10 cellular contexts compared by ENCODE assay signal in genomic region chr1:109274533-109275476, GRCh38. TPM values are rescaled to one million over a fixed set of nuclear protein-coding genes. Genes with fewer than 3 reads are reported as not detected.
DNase-seq lines count a peak whose midpoint lies in the region; ATAC-seq and TF ChIP-seq lines count a peak whose summit lies in the region.
"Had no signal": no experiment of that assay in that cellular context is flagged by ENCODE, and none has a peak within 500 bp of the region (broad histone marks: within the 10 kb centered on the region; RNA-seq: fewer than 3 reads in every experiment).

No MANE protein-coding gene starts in this region.

- 0 out of 2 replicates have a peak overlapping the region, but pooled peaks have one; percentile 25 for H3K23ac ChIP-seq in IMR-90 (ENCODE audit: low read depth, low read length)

- H2BK20ac ChIP-seq in IMR-90 (ENCODE audit: low read depth, low read length), result peak overlapping the region; percentile 76

- H3K27ac ChIP-seq in 22Rv1 (peak overlapping the region; percentile 46), IMR-90 (ENCODE audit: insufficient read depth, low read length) (peak overlapping the region; percentile 12; the same call in 1 of the 2 replicates)

- TF ChIP-seq CTCF in 22Rv1 (IDR thresholded peaks at IDR 0.05) (no peak), IMR-90 (conservative IDR thresholded peaks at IDR 0.05; ENCODE audit: low read depth, low read length) (no peak), astrocyte of the spinal cord (IDR thresholded peaks at IDR 0.05; ENCODE audit: low read depth, low read length) (no peak)

- ATAC-seq in IMR-90 (ENCODE audit: low read depth) (peak; percentile 69), left lobe of liver (peak; percentile 72)

- dilution Hi-C loops in IMR-90 (cut with HindIII; ENCODE audit: low sequenced_read_pairs, unreplicated experiment), result no loop called here

- H3K4me3 ChIP-seq in IMR-90 (ENCODE audit: insufficient read depth, low read depth, low read length) (no peak overlapping the region), astrocyte of the spinal cord (ENCODE audit: low read depth, low read length) (no peak overlapping the region)

- intact Hi-C loops in IMR-90 (cut with micrococcal nuclease), result no loop called here

- H2BK5ac ChIP-seq in IMR-90 (ENCODE audit: low read depth, low read length, poor library complexity, severe bottlenecking), result peak overlapping the region; percentile 52

- CTCF ChIA-PET in IMR-90 (lab: Yijun Ruan, JAX), result no interaction called here

- no peaks in the 10 kb centered on the region for H4K20me1 ChIP-seq in IMR-90 (ENCODE audit: insufficient read depth, low read length)

- H2BK15ac ChIP-seq in IMR-90 (ENCODE audit: low read depth, low read length), result peak overlapping the region; percentile 64; the same call in 1 of the 3 replicates

- no peak overlapping the region for H3K9ac ChIP-seq in IMR-90 (ENCODE audit: low read depth, low read length)

- peaks cover under 1% of the 10 kb centered on the region for H3K36me3 ChIP-seq in IMR-90 (ENCODE audit: control insufficient read depth, insufficient read depth, low read length)

- in situ Hi-C loops in IMR-90 (cut with MboI; ENCODE audit: low sequenced_read_pairs), result loop anchor here (5.0 kb wide), 1 partner anchor 122 kb away; the partner anchor contains the start of gene SORT1
- in situ Hi-C loops in astrocyte of the spinal cord (cut with HindIII; ENCODE audit: low sequenced_read_pairs), result no loop called here

- no peak for TF ChIP-seq RAD21 in IMR-90 (IDR thresholded peaks at IDR 0.05; ENCODE audit: low read length)

- DNase-seq in IMR-90 (peak; percentile 75), astrocyte of the spinal cord (ENCODE audit: low read depth, low spot score) (peak; percentile 34), left lobe of liver (ENCODE audit: low spot score) (peak; percentile 79), SW 1271 (lab: John Stamatoyannopoulos, UW) (no peak), NCI-H1436 treated with DMSO at 0.1 percent for 48 hours (lab: John Stamatoyannopoulos, UW) (no peak), T-helper 2 cell (no peak)
- DNase-seq in activated naive CD4-positive, alpha-beta T cell treated with anti-CD3 and anti-CD28 coated beads, Interleukin-2, amount 50 U/mL, for 16 hours, result no peak
- DNase-seq: DND-41 had no signal

- POLR2A ChIA-PET in IMR-90 (lab: Charles Lee; ENCODE audit: unreplicated experiment), result no interaction called here

- no peak overlapping the region; the same call in 1 of the 2 replicates for H4K5ac ChIP-seq in IMR-90 (ENCODE audit: low read depth, low read length)

- peaks cover 0 to 21% of the 10 kb centered on the region in 2 experiments for H3K79me1 ChIP-seq in IMR-90 (ENCODE audit: low read depth in 1 of 2, low read length in 2 of 2)

- peak overlapping the region; percentile 62 for H3K4ac ChIP-seq in IMR-90 (ENCODE audit: low read depth, low read length)

- H4K8ac ChIP-seq in IMR-90 (ENCODE audit: low read depth in 2 of 2, low read length in 2 of 2), result peak overlapping the region in 1 of 2 experiments; percentile 62; a peak in 2 of 4 replicates

- H2BK120ac ChIP-seq in IMR-90 (ENCODE audit: low read depth, low read length), result peak overlapping the region; percentile 73

- H3K4me1 ChIP-seq in IMR-90 (ENCODE audit: control insufficient read depth, insufficient read depth, low read length), result peaks cover 14% of the 10 kb centered on the region

- no peak overlapping the region for H3K56ac ChIP-seq in IMR-90 (ENCODE audit: extremely low read depth, insufficient read depth, low read length)

- H3K9me3 ChIP-seq in IMR-90 (ENCODE audit: control insufficient read depth, insufficient read depth, low read length), result no peaks in the 10 kb centered on the region

- H3K18ac ChIP-seq in IMR-90 (ENCODE audit: low read depth, low read length), result peak overlapping the region; percentile 22; the same call in 1 of the 2 replicates

- 48% methylated on average over 8 of the region's 24 CpGs; no CpG with 5 or more reads in 1 of the 2 experiments for WGBS in IMR-90 (ENCODE audit: extremely low coverage in 2 of 2, insufficient read length in 1 of 2), 2 experiments

- H2AFZ ChIP-seq in IMR-90 (replicated peaks; ENCODE audit: low read length, poor library complexity), result peak overlapping the region; percentile 75

- peak overlapping the region; percentile 63 for H4K91ac ChIP-seq in IMR-90 (ENCODE audit: insufficient read depth, low read depth, low read length)

- H3K14ac ChIP-seq in IMR-90 (replicated peaks; ENCODE audit: low read depth, low read length), result 0 out of 2 replicates have a peak overlapping the region, but pooled peaks have one; percentile 45

- H3K4me2 ChIP-seq in IMR-90 (ENCODE audit: low read depth, low read length), result peak overlapping the region; percentile 20

- H2AK9ac ChIP-seq in IMR-90 (replicated peaks; ENCODE audit: low read depth, low read length, poor library complexity), result peak overlapping the region; percentile 87

- H2AK5ac ChIP-seq in IMR-90 (ENCODE audit: low read depth, low read length), result peak overlapping the region; percentile 91

- TF ChIP-seq POLR2A in IMR-90 (IDR thresholded peaks at IDR 0.05; ENCODE audit: low read depth, low read length), result no peak

- BruUV-seq in IMR-90 (replicated peaks; lab: Mats Ljungman, UMichigan), result no TSS peak

- no peaks in the 10 kb centered on the region for H3K27me3 ChIP-seq in IMR-90 (ENCODE audit: control insufficient read depth, insufficient read depth, low read length)

- peaks cover 5% of the 10 kb centered on the region; the same call in 1 of the 2 replicates for H3K9me1 ChIP-seq in IMR-90 (ENCODE audit: insufficient read depth, low read length)

TF ChIP-seq in IMR-90, 13 proteins besides CTCF, POLR2A, EP300 and RAD21:
- TF ChIP-seq USF2 (IDR thresholded peaks at IDR 0.05; ENCODE audit: low read depth, low read length), result peak; percentile 22; the same call in 1 of the 2 replicates
- TF ChIP-seq MAFK (IDR thresholded peaks at IDR 0.05; ENCODE audit: low read depth, low read length), result no peak
- no peak for TF ChIP-seq CHD1 (IDR thresholded peaks at IDR 0.05; ENCODE audit: low read depth, low read length)
- no peak for TF ChIP-seq SMC3 (IDR thresholded peaks at IDR 0.05; ENCODE audit: low read depth, low read length)
- peak; percentile 32; the same call in 1 of the 2 replicates for TF ChIP-seq MXI1 (IDR thresholded peaks at IDR 0.05; ENCODE audit: borderline replicate concordance, low read depth, low read length)
- peak; percentile 27; the same call in 1 of the 2 replicates for TF ChIP-seq MAZ (IDR thresholded peaks at IDR 0.05; ENCODE audit: borderline replicate concordance, low read depth, low read length)
- no peak for TF ChIP-seq FOS (IDR thresholded peaks at IDR 0.05; ENCODE audit: low read depth, low read length)
- TF ChIP-seq CEBPB (IDR thresholded peaks at IDR 0.05; ENCODE audit: low read depth, low read length), result peak; percentile 95
- no peak for TF ChIP-seq NFE2L2 (IDR thresholded peaks at IDR 0.05; ENCODE audit: low read depth, low read length)
- TF ChIP-seq BHLHE40 (IDR thresholded peaks at IDR 0.05; ENCODE audit: low read depth, low read length), result peak; percentile 56
- TF ChIP-seq RCOR1 (IDR thresholded peaks at IDR 0.05; ENCODE audit: insufficient replicate concordance, low read length), result peak; percentile 56
- TF ChIP-seq RFX5 (IDR thresholded peaks at IDR 0.05; ENCODE audit: low read depth, low read length), result no peak
- TF ChIP-seq ELK1 (IDR thresholded peaks at IDR 0.05; ENCODE audit: borderline replicate concordance, low read depth, low read length), result no peak

RNA-seq across cellular contexts. Expression of gene PSRC1, which starts 8.1 kb away (rescaled TPM):
- total RNA-seq in IMR-90 (2012; rRNA removed) (34.6 and 36.4 TPM in 2 replicates), left lobe of liver (0.63 TPM)
- 40.3 and 42.1 TPM in 2 replicates for polyA plus RNA-seq in IMR-90 (2012; rRNA removed)
- polyA plus RNA-seq in IMR-90 (2012; cell fraction: cytosol; rRNA removed), result 20.2 and 35.7 TPM in 2 replicates
- 123 and 134 TPM in 2 replicates for polyA plus RNA-seq in IMR-90 (2012; cell fraction: nucleus; rRNA removed; ENCODE audit: low replicate concordance)

RNA-seq across cellular contexts. Expression of gene CELSR2, which starts 25.5 kb away (rescaled TPM):
- total RNA-seq in IMR-90 (2012; rRNA removed) (1.1 and 1.3 TPM in 2 replicates), left lobe of liver (3.9 TPM)
- polyA plus RNA-seq in IMR-90 (2012; rRNA removed), result 5.0 and 5.3 TPM in 2 replicates
- polyA plus RNA-seq in IMR-90 (2012; cell fraction: cytosol; rRNA removed), result 2.5 and 5.4 TPM in 2 replicates
- 10.8 and 19.0 TPM in 2 replicates for polyA plus RNA-seq in IMR-90 (2012; cell fraction: nucleus; rRNA removed; ENCODE audit: low replicate concordance)

RNA-seq across cellular contexts. Expression of gene MYBPHL, which starts 32.0 kb away (rescaled TPM):
- not detected in 2 replicates for total RNA-seq in IMR-90 (2012; rRNA removed)
- 0.07 TPM in 1 of 2 replicates, not detected in the other for polyA plus RNA-seq in IMR-90 (2012; rRNA removed)
- 0.02 TPM in 1 of 2 replicates, not detected in the other for polyA plus RNA-seq in IMR-90 (2012; cell fraction: cytosol; rRNA removed)
- 0.16 and 0.31 TPM in 2 replicates for polyA plus RNA-seq in IMR-90 (2012; cell fraction: nucleus; rRNA removed; ENCODE audit: low replicate concordance)
- total RNA-seq in left lobe of liver, result not detected
- total RNA-seq: pulmonary artery endothelial cell had no signal

Comparison
In these comparisons a context has a peak if more than half of its experiments do, and no peak if none do; other contexts are left out.
1. DNase-seq: peak in IMR-90 (single experiment), astrocyte of the spinal cord (single experiment) and left lobe of liver (single experiment); none in SW 1271 (0 of 2), NCI-H1436 treated with DMSO at 0.1 percent for 48 hours (single experiment), T-helper 2 cell (0 of 5) and activated naive CD4-positive, alpha-beta T cell treated with anti-CD3 and anti-CD28 coated beads, Interleukin-2, amount 50 U/mL, for 16 hours (single experiment).
2. RNA of gene PSRC1, which starts 8.1 kb away (total RNA-seq): 34.6 to 36.4 TPM in IMR-90; 0.63 TPM in left lobe of liver (single experiment); every median in the first group is over 10 times any median in the second.